Comparison of ENCODE assay signal across 26 cellular contexts in the genomic region with DNA sequence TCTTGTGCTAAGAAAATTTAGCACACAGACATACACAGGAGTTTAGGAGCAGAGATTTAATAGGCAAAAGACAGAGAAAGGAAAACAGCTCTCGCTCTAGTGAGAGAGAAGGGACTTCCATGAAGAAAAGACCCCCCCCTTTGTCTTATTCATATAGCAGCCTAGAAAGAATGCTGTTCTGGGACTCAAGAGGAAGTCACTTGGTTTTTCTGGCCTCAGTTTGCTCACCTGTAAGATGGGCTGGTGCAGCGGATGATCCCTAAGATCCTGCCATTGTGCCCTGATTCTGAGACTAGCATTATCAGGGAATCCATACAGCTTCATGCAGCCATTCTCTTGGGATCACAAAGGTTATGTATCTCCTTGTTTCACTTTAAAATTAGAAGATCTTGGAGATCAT. TPM values are rescaled to one million over a fixed set of nuclear protein-coding genes. Genes with fewer than 3 reads are reported as not detected.
"Had no signal": no experiment of that assay in that cellular context is flagged by ENCODE, and none has a peak within 500 bp of the region (broad histone marks: within the 10 kb centered on the region; RNA-seq: fewer than 3 reads in every experiment).

No MANE protein-coding gene starts in this region.

- H3K4me1 ChIP-seq: gastrocnemius medialis had no signal

- DNase-seq: effector memory CD8-positive, alpha-beta T cell; nephron progenitor cell; retina; stimulated activated CD4-positive, alpha-beta T cell treated with anti-CD3 and anti-CD28 coated beads, Interleukin-15, amount 100 ng/mL, for 24 hours; stimulated activated CD4-positive, alpha-beta T cell treated with anti-CD3 and anti-CD28 coated beads, Interleukin-2, amount 100 ng/mL, for 24 hours; stimulated activated CD4-positive, alpha-beta T cell treated with anti-CD3 and anti-CD28 coated beads, Interleukin-4, amount 100 ng/mL, for 4 hours; stimulated activated naive CD4-positive, alpha-beta T cell had no signal

- H3K27me3 Mint-ChIP-seq: dendritic cell treated with granulocyte-macrophage colony-stimulating factor and Interleukin-4, amounts not matched to agents 40 ng/mL and 50 ng/mL, for 4 days had no signal

- H3K27ac Mint-ChIP-seq: effector memory CD8-positive, alpha-beta T cell; nephron progenitor cell had no signal

- H3K9me3 ChIP-seq: esophagus muscularis mucosa, gastrocnemius medialis, heart right ventricle, psoas muscle, spleen, stomach, thoracic aorta, transverse colon had no signal

- H3K4me3 ChIP-seq: esophagus muscularis mucosa, gastrocnemius medialis, heart right ventricle, psoas muscle, stomach, thoracic aorta, transverse colon had no signal

- H3K27ac ChIP-seq: epithelial cell of prostate, esophagus muscularis mucosa, gastrocnemius medialis, psoas muscle, thoracic aorta, transverse colon had no signal

- H3K36me3 ChIP-seq: esophagus muscularis mucosa, gastrocnemius medialis, heart right ventricle, spleen, stomach, thoracic aorta, transverse colon had no signal

- H3K4me3 Mint-ChIP-seq: dendritic cell treated with granulocyte-macrophage colony-stimulating factor and Interleukin-4, amounts not matched to agents 40 ng/mL and 50 ng/mL, for 4 days; effector memory CD8-positive, alpha-beta T cell; nephron progenitor cell had no signal

- H3K27me3 ChIP-seq: esophagus muscularis mucosa, gastrocnemius medialis, heart right ventricle, spleen, stomach, transverse colon had no signal

- ATAC-seq: effector memory CD8-positive, alpha-beta T cell; gastrocnemius medialis; psoas muscle had no signal

- H3K9me3 Mint-ChIP-seq: dendritic cell treated with granulocyte-macrophage colony-stimulating factor and Interleukin-4, amounts not matched to agents 40 ng/mL and 50 ng/mL, for 4 days; effector memory CD8-positive, alpha-beta T cell; nephron progenitor cell had no signal

RNA-seq across cellular contexts. Expression of a gene that starts 42.7 kb away (rescaled TPM):
- total RNA-seq: esophagus muscularis mucosa, fibroblast of villous mesenchyme, gastrocnemius medialis, heart right ventricle, liver, mammary epithelial cell, mesenteric fat pad, mononuclear cell, osteoblast, psoas muscle, sciatic nerve, skeletal muscle tissue, spleen, stomach, thoracic aorta, transverse colon, ureter had no signal
- polyA plus RNA-seq: heart right ventricle, liver, mammary epithelial cell, psoas muscle, spleen, stomach had no signal
